In the genomic region with DNA sequence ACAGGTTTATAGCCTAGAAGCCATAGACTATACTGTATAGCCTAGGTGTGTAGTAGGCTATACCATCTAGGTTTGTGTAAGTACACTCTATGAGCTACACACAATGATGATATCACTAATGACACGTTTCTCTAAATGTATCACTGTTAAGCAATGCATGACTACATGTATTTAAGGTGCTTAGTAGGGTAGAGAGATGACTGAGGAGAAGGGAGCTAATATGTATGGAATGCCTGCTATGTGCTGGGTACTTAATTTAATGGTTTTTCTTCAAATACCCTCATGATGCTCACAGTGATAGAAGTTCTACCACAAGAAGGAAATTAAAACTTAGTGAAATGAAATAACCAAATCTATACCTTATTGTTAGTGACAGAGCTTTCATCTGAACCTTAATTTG, we compare ENCODE assay signal across 20 cellular contexts.
"Had no signal": no experiment of that assay in that cellular context is flagged by ENCODE, and none has a peak within 500 bp of the region (broad histone marks: within the 10 kb centered on the region; RNA-seq: fewer than 3 reads in every experiment).

No MANE protein-coding gene starts in this region.

- H3K27ac ChIP-seq: neutrophil, sigmoid colon had no signal

- H3K36me3 ChIP-seq: neutrophil, sigmoid colon had no signal

- H3K4me1 Mint-ChIP-seq: naive thymus-derived CD4-positive, alpha-beta T cell had no signal

- ATAC-seq: activated naive CD4-positive, alpha-beta T cell treated with anti-CD3 and anti-CD28 coated beads, Interleukin-2, amount 50 U/mL, for 72 hours; activated T-cell treated with anti-CD3 and anti-CD28 coated beads, Interleukin-2, amount 50 U/mL, for 4 hours; left colon; naive thymus-derived CD4-positive, alpha-beta T cell had no signal

- H3K27ac Mint-ChIP-seq: activated naive CD4-positive, alpha-beta T cell treated with anti-CD3 and anti-CD28 coated beads, Interleukin-2, amount 50 U/mL, for 72 hours; naive thymus-derived CD4-positive, alpha-beta T cell; progenitor cell of endocrine pancreas; T-helper 2 cell treated with Interferon-gamma antibody and Interleukin-4, amounts not matched to agents 5 μg/mL and 100 μg/mL, for 36 hours; type B pancreatic cell had no signal

- H3K4me3 ChIP-seq: lung, sigmoid colon had no signal

- DNase-seq: activated CD4-positive, alpha-beta T cell treated with anti-CD3 and anti-CD28 coated beads, Interleukin-2, amount 50 U/mL, for 4 hours; activated CD4-positive, CD25-positive, alpha-beta regulatory T cell treated with anti-CD3 and anti-CD28 coated beads, Interleukin-2, amount 50 U/mL, for 72 hours; activated effector memory CD4-positive, alpha-beta T cell treated with anti-CD3 and anti-CD28 coated beads, Interleukin-2, amount 50 U/mL, for 16 hours; activated T-cell treated with anti-CD3 and anti-CD28 coated beads, Interleukin-2, amount 50 U/mL, for 4 hours; amygdala; hippocampal formation; left colon; naive thymus-derived CD4-positive, alpha-beta T cell; sigmoid colon; stimulated activated CD4-positive, alpha-beta T cell treated with anti-CD3 and anti-CD28 coated beads, Interleukin-12 subunit alpha, Interleukin-12 subunit beta, amount 100 ng/mL, for 4 hours; stimulated activated naive CD4-positive, alpha-beta T cell; substantia nigra; SW 1271 had no signal

- H3K27me3 ChIP-seq: neutrophil, sigmoid colon had no signal

- H3K27me3 Mint-ChIP-seq: naive thymus-derived CD4-positive, alpha-beta T cell; progenitor cell of endocrine pancreas; type B pancreatic cell had no signal

- H3K9me3 Mint-ChIP-seq: type B pancreatic cell had no signal

- FAIRE-seq: colon had no signal

- H3K4me1 ChIP-seq: sigmoid colon had no signal

- H3K36me3 Mint-ChIP-seq: activated naive CD4-positive, alpha-beta T cell treated with anti-CD3 and anti-CD28 coated beads, Interleukin-2, amount 50 U/mL, for 72 hours; naive thymus-derived CD4-positive, alpha-beta T cell; type B pancreatic cell had no signal

- H3K4me3 Mint-ChIP-seq: activated T-cell treated with anti-CD3 and anti-CD28 coated beads, Interleukin-2, amount 50 U/mL, for 4 hours; naive thymus-derived CD4-positive, alpha-beta T cell; T-helper 2 cell treated with Interferon-gamma antibody and Interleukin-4, amounts not matched to agents 5 μg/mL and 100 μg/mL, for 36 hours; type B pancreatic cell had no signal

- H3K9me3 ChIP-seq: neutrophil, sigmoid colon had no signal
